Comparison of ENCODE assay signal across 1 cellular context in genomic region chr17:45394913-45395568, GRCh38.
TF ChIP-seq lines count a peak whose summit lies in the region.

No MANE protein-coding gene starts in this region.

TF ChIP-seq in HepG2, 621 proteins besides CTCF, POLR2A, EP300 and RAD21 (continued from another document and continues in another):
- TF ChIP-seq HOXA3 (CRISPR knock-in tag; IDR thresholded peaks at IDR 0.05) (peak; percentile 72; the same call in 1 of the 2 replicates), ZNF331 (CRISPR knock-in tag; IDR thresholded peaks at IDR 0.05) (0 out of 2 replicates have a peak, but pooled peaks have one; percentile 10), SMARCC2 (IDR thresholded peaks at IDR 0.05) (no peak), ZNF609 (CRISPR knock-in tag; IDR thresholded peaks at IDR 0.05; ENCODE audit: borderline replicate concordance) (0 out of 2 replicates have a peak, but pooled peaks have one; percentile 4), KDM2A (CRISPR knock-in tag; IDR thresholded peaks at IDR 0.05; ENCODE audit: borderline replicate concordance, low read depth) (peak; percentile 67; the same call in 1 of the 2 replicates), MIXL1 (CRISPR knock-in tag; IDR thresholded peaks at IDR 0.05) (0 out of 2 replicates have a peak, but pooled peaks have one; percentile 42), AGO1 (IDR thresholded peaks at IDR 0.05; ENCODE audit: low read depth, low read length, poor library complexity, severe bottlenecking) (peak; percentile 3), SYNCRIP (IDR thresholded peaks at IDR 0.05; ENCODE audit: insufficient read depth, low read depth, low read length) (no peak), ATF3 (CRISPR knock-in tag; IDR thresholded peaks at IDR 0.05) (no peak), ZNF883 (CRISPR knock-in tag; IDR thresholded peaks at IDR 0.05; ENCODE audit: not compliant biosample characterization) (peak; percentile 64), ZNF12 (CRISPR knock-in tag; IDR thresholded peaks at IDR 0.05) (0 out of 2 replicates have a peak, but pooled peaks have one; percentile 16), ZNF335 (CRISPR knock-in tag; IDR thresholded peaks at IDR 0.05) (0 out of 2 replicates have a peak, but pooled peaks have one; percentile 54), NFE2L1 (CRISPR knock-in tag; IDR thresholded peaks at IDR 0.05; ENCODE audit: borderline replicate concordance) (no peak), SMC3 (IDR thresholded peaks at IDR 0.05; ENCODE audit: low read length) (peak; percentile 78), GATAD2A (CRISPR knock-in tag; IDR thresholded peaks at IDR 0.05) (peak; percentile 52; the same call in 1 of the 2 replicates), SOX13 (IDR thresholded peaks at IDR 0.05) (no peak), SOX13 (CRISPR knock-in tag; conservative IDR thresholded peaks at IDR 0.05 in 1 of 2, IDR thresholded peaks at IDR 0.05 in 1 of 2) (peak in 1 of 2 experiments; percentile 12; a peak in 1 of 4 replicates), LRRFIP1 (CRISPR knock-in tag; conservative IDR thresholded peaks at IDR 0.05) (no peak), HBP1 (CRISPR knock-in tag; IDR thresholded peaks at IDR 0.05; ENCODE audit: low read depth) (0 out of 2 replicates have a peak, but pooled peaks have one; percentile 23), KAT8 (CRISPR knock-in tag; IDR thresholded peaks at IDR 0.05) (peak; percentile 52; the same call in 1 of the 2 replicates), ZBTB37 (CRISPR knock-in tag; IDR thresholded peaks at IDR 0.05) (no peak), GATAD1 (CRISPR knock-in tag; IDR thresholded peaks at IDR 0.05) (peak; percentile 57; the same call in 1 of the 2 replicates), RELA (CRISPR knock-in tag; IDR thresholded peaks at IDR 0.05) (no peak), CREBL2 (CRISPR knock-in tag; IDR thresholded peaks at IDR 0.05; ENCODE audit: borderline replicate concordance) (no peak), HNRNPLL (IDR thresholded peaks at IDR 0.05; ENCODE audit: low read depth, low read length, poor library complexity, severe bottlenecking) (peak; percentile 30), MTA1 (CRISPR knock-in tag; IDR thresholded peaks at IDR 0.05; ENCODE audit: borderline replicate concordance) (0 out of 2 replicates have a peak, but pooled peaks have one; percentile 3), THYN1 (CRISPR knock-in tag; IDR thresholded peaks at IDR 0.05; ENCODE audit: borderline replicate concordance, low read depth) (no peak), MED13 (CRISPR knock-in tag; IDR thresholded peaks at IDR 0.05) (no peak), ERF (CRISPR knock-in tag; IDR thresholded peaks at IDR 0.05) (peak; percentile 74; the same call in 1 of the 2 replicates), POGK (CRISPR knock-in tag; conservative IDR thresholded peaks at IDR 0.05) (0 out of 2 replicates have a peak, but pooled peaks have one; percentile 66), SAP130 (CRISPR knock-in tag; IDR thresholded peaks at IDR 0.05; ENCODE audit: low read depth) (peak; percentile 49; the same call in 1 of the 2 replicates), ZNF580 (CRISPR knock-in tag; IDR thresholded peaks at IDR 0.05; ENCODE audit: borderline replicate concordance, low read depth) (peak; percentile 83; the same call in 1 of the 2 replicates), ZNF484 (CRISPR knock-in tag; IDR thresholded peaks at IDR 0.05; ENCODE audit: borderline replicate concordance, low read depth) (no peak), TGIF2 (CRISPR knock-in tag; IDR thresholded peaks at IDR 0.05) (0 out of 2 replicates have a peak, but pooled peaks have one; percentile 35), ARNT2 (CRISPR knock-in tag; IDR thresholded peaks at IDR 0.05; ENCODE audit: low read depth) (no peak), ZNF451 (CRISPR knock-in tag; IDR thresholded peaks at IDR 0.05) (no peak), ZC3H4 (CRISPR knock-in tag; IDR thresholded peaks at IDR 0.05; ENCODE audit: borderline replicate concordance) (peak; percentile 64; the same call in 1 of the 2 replicates), NFKB2 (CRISPR knock-in tag; IDR thresholded peaks at IDR 0.05; ENCODE audit: borderline replicate concordance) (peak; percentile 46; the same call in 1 of the 2 replicates), STAG1 (CRISPR knock-in tag; IDR thresholded peaks at IDR 0.05) (peak; percentile 92), KDM3A (CRISPR knock-in tag; IDR thresholded peaks at IDR 0.05; ENCODE audit: low read depth) (peak; percentile 97), ZNF772 (CRISPR knock-in tag; IDR thresholded peaks at IDR 0.05) (no peak), ZNF7 (CRISPR knock-in tag; IDR thresholded peaks at IDR 0.05) (no peak), ZMYM4 (CRISPR knock-in tag; IDR thresholded peaks at IDR 0.05) (peak; percentile 18; the same call in 1 of the 2 replicates), IKZF5 (CRISPR knock-in tag; IDR thresholded peaks at IDR 0.05) (0 out of 2 replicates have a peak, but pooled peaks have one; percentile 37), ZNF850 (CRISPR knock-in tag; conservative IDR thresholded peaks at IDR 0.05) (0 out of 2 replicates have a peak, but pooled peaks have one; percentile 52), HDAC1 (CRISPR knock-in tag; IDR thresholded peaks at IDR 0.05) (peak; percentile 59), BRCA1 (CRISPR knock-in tag; IDR thresholded peaks at IDR 0.05) (no peak), KDM1A (CRISPR knock-in tag; IDR thresholded peaks at IDR 0.05) (no peak), TARDBP (CRISPR knock-in tag; IDR thresholded peaks at IDR 0.05) (no peak), ZFX (CRISPR knock-in tag; IDR thresholded peaks at IDR 0.05; ENCODE audit: low read depth) (peak; percentile 36; the same call in 1 of the 2 replicates), SALL1 (CRISPR knock-in tag; IDR thresholded peaks at IDR 0.05) (peak; percentile 72), GABPB1 (CRISPR knock-in tag; IDR thresholded peaks at IDR 0.05) (peak; percentile 53; the same call in 1 of the 2 replicates), MXI1 (IDR thresholded peaks at IDR 0.05; ENCODE audit: borderline replicate concordance, low read depth, low read length) (no peak)
